Comparison of ENCODE assay signal across 8 cellular contexts in genomic region chr6:154039231-154039842, GRCh38. TPM values are rescaled to one million over a fixed set of nuclear protein-coding genes. Genes with fewer than 3 reads are reported as not detected.
DNase-seq lines count a peak whose midpoint lies in the region; TF ChIP-seq lines count a peak whose summit lies in the region.

TSS of gene OPRM1 (plus strand) at chr6:154039240. CDS start at chr6:154039545, 305 bp downstream.

- intact Hi-C loops in adrenal gland (cut with DNase I) = no loop called here

- peaks cover 4% of the 10 kb centered on the region for H3K27me3 ChIP-seq in adrenal gland

- no peaks in the 10 kb centered on the region for H3K4me1 ChIP-seq in adrenal gland (replicated peaks in 1 of 2)

- H3K27ac ChIP-seq in adrenal gland = peak within 1 kb of the TSS in 1 of 5 donors; percentile 8
- H3K27ac ChIP-seq in temporal lobe (ENCODE audit: low read depth, low read length) = peak within 1 kb of the TSS; percentile 36

- DNase-seq in D341Med (ENCODE audit: low spot score) (peak; percentile 23), HPDE6-E6E7 (ENCODE audit: extremely low spot score) (peak; percentile 13), adrenal gland (peak; percentile 13 to 56 (median 28)), islet precursor cell (peak; percentile 91), LoVo (ENCODE audit: low spot score) (no peak), occipital lobe (lab: John Stamatoyannopoulos, UW) (no peak)
- no peak for DNase-seq in central memory CD4-positive, alpha-beta T cell

- 3 to 5% (median 4%) methylated on average over 5 to 38 of the region's 38 CpGs for WGBS in adrenal gland, 4 donors

- TF ChIP-seq CTCF in adrenal gland (IDR thresholded peaks at IDR 0.05) = no peak

- H3K36me3 ChIP-seq in adrenal gland (replicated peaks in 1 of 2) = no peaks in the 10 kb centered on the region

- TF ChIP-seq POLR2A in adrenal gland (IDR thresholded peaks at IDR 0.05) = no peak

- H3K9me3 ChIP-seq in adrenal gland (replicated peaks in 1 of 3) = peaks cover 0 to 5% (median 0%) of the 10 kb centered on the region in 3 donors

- no peak within 1 kb of the TSS for H3K4me3 ChIP-seq in adrenal gland

RNA-seq across cellular contexts. Expression of gene OPRM1, which starts in this region (rescaled TPM):
- total RNA-seq in adrenal gland (1 to 10 TPM in 2 of 8 donors, under 1 TPM in 2, not detected in 4; 0.19 to 3.5 (median 1.2) TPM), temporal lobe (0.98 TPM), occipital lobe (1.7 TPM)
- polyA plus RNA-seq in adrenal gland = 1 to 10 TPM in 2 of 3 donors, under 1 TPM in 1; 0.27 to 1.5 (median 1.0) TPM

Comparison
In these comparisons a context has a peak if more than half of its experiments do, and no peak if none do; other contexts are left out.
1. DNase-seq: peak in D341Med (single experiment), HPDE6-E6E7 (single experiment), adrenal gland (7 of 7) and islet precursor cell (single experiment); none in LoVo (single experiment), occipital lobe (single experiment) and central memory CD4-positive, alpha-beta T cell (single experiment).